1 cellular context compared by ENCODE assay signal in the genomic region with DNA sequence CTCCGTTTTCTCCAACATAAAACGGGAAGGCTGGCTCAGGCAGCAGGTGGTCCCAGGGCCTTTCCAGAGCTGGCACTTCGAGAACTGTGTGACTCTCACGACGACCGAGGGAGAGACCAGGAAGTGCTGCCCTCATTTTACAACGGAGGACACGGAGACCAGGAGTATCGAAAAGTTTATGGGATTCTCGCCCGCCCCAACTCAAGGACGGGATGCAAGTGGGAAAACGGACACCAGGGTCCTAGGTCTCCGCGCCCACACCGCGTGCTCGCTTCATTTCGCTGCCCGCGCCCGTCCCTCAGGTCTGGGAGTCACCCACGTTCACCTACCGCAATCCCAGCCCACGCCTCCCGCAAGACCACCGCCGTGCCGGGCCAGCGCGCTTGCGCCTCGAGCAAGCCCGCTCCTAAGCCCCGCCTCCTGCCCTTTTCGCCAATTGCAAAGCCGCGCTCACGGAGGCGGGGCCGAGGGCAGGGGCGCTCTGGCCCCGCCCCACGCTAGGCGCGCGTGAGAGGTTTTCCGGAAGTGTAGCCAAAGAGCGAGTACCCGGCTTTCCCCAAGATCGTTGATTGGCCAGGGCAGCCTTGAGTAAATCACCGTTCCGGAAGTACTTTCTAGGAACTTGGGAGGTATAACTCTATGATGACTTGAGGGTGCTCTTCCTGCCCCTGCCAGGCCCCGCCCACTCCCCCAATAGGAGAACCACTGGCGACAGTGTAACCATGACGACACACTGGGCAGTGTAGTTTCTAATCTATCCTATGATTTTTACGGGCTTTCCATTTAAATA.
TF ChIP-seq lines count a peak whose summit lies in the region.

A gene (minus strand): TSS at position 392 of the 790 bp plus-strand sequence. CDS start 5,362 bp downstream, outside the sequence.

TF ChIP-seq in SK-N-SH, 30 proteins besides CTCF, POLR2A, EP300 and RAD21 (continued from another document):
- TF ChIP-seq MXI1 (IDR thresholded peaks at IDR 0.05; ENCODE audit: low read depth, low read length) (peak; percentile 92; the same call in 1 of the 2 replicates), RCOR1 (IDR thresholded peaks at IDR 0.05; ENCODE audit: low read length) (no peak), JUND (IDR thresholded peaks at IDR 0.05) (no peak), NFIC (IDR thresholded peaks at IDR 0.05; ENCODE audit: borderline replicate concordance) (no peak), GABPA (IDR thresholded peaks at IDR 0.05; ENCODE audit: low read depth) (peak; percentile 92), NRF1 (IDR thresholded peaks at IDR 0.05; ENCODE audit: low read depth, low read length) (peak; percentile 69), FOXM1 (IDR thresholded peaks at IDR 0.05; ENCODE audit: low read depth) (no peak), FOXJ3 (CRISPR knock-in tag; IDR thresholded peaks at IDR 0.05) (no peak)
- TF ChIP-seq, protein P1, sequence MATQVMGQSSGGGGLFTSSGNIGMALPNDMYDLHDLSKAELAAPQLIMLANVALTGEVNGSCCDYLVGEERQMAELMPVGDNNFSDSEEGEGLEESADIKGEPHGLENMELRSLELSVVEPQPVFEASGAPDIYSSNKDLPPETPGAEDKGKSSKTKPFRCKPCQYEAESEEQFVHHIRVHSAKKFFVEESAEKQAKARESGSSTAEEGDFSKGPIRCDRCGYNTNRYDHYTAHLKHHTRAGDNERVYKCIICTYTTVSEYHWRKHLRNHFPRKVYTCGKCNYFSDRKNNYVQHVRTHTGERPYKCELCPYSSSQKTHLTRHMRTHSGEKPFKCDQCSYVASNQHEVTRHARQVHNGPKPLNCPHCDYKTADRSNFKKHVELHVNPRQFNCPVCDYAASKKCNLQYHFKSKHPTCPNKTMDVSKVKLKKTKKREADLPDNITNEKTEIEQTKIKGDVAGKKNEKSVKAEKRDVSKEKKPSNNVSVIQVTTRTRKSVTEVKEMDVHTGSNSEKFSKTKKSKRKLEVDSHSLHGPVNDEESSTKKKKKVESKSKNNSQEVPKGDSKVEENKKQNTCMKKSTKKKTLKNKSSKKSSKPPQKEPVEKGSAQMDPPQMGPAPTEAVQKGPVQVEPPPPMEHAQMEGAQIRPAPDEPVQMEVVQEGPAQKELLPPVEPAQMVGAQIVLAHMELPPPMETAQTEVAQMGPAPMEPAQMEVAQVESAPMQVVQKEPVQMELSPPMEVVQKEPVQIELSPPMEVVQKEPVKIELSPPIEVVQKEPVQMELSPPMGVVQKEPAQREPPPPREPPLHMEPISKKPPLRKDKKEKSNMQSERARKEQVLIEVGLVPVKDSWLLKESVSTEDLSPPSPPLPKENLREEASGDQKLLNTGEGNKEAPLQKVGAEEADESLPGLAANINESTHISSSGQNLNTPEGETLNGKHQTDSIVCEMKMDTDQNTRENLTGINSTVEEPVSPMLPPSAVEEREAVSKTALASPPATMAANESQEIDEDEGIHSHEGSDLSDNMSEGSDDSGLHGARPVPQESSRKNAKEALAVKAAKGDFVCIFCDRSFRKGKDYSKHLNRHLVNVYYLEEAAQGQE (IDR thresholded peaks at IDR 0.05; ENCODE audit: low read depth, low read length), result no peak
- TF ChIP-seq, protein P2, sequence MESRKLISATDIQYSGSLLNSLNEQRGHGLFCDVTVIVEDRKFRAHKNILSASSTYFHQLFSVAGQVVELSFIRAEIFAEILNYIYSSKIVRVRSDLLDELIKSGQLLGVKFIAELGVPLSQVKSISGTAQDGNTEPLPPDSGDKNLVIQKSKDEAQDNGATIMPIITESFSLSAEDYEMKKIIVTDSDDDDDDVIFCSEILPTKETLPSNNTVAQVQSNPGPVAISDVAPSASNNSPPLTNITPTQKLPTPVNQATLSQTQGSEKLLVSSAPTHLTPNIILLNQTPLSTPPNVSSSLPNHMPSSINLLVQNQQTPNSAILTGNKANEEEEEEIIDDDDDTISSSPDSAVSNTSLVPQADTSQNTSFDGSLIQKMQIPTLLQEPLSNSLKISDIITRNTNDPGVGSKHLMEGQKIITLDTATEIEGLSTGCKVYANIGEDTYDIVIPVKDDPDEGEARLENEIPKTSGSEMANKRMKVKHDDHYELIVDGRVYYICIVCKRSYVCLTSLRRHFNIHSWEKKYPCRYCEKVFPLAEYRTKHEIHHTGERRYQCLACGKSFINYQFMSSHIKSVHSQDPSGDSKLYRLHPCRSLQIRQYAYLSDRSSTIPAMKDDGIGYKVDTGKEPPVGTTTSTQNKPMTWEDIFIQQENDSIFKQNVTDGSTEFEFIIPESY (IDR thresholded peaks at IDR 0.05; ENCODE audit: borderline replicate concordance, low read depth), result no peak
- TF ChIP-seq, protein P3, sequence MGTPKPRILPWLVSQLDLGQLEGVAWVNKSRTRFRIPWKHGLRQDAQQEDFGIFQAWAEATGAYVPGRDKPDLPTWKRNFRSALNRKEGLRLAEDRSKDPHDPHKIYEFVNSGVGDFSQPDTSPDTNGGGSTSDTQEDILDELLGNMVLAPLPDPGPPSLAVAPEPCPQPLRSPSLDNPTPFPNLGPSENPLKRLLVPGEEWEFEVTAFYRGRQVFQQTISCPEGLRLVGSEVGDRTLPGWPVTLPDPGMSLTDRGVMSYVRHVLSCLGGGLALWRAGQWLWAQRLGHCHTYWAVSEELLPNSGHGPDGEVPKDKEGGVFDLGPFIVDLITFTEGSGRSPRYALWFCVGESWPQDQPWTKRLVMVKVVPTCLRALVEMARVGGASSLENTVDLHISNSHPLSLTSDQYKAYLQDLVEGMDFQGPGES (IDR thresholded peaks at IDR 0.05; ENCODE audit: low read depth, low read length), result peak; percentile 62
